Comparison of ENCODE assay signal across 17 cellular contexts in the genomic region with DNA sequence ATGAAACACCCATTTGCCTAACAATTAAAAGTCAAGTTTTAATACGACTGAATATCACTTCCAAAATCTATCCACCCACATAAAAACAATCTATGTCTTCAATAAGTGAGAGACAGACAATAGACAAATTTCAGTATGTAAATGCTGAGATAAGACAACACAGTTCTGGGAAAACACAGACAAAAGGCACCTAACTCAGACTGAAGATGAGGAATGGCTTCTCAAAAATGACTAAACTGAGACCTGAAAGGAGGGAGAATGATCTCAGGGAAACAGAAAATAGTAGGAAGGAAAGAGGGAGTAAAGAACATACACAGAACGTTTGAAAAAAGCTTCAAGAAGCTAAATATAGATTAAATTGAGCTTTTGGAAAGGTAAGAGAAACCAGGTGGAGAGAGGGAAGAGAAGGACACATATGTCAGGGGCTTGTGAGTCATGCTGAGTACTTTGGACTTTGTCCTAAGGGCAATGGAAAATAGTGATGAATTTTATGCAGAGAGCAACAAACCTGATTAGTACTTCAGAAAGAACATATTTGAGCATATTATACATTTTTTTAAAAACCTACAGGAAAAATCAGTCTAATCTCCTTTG. TPM values are rescaled to one million over a fixed set of nuclear protein-coding genes. Genes with fewer than 3 reads are reported as not detected.
DNase-seq lines count a peak whose midpoint lies in the region; ATAC-seq, FAIRE-seq and TF ChIP-seq lines count a peak whose summit lies in the region.
"Had no signal": no experiment of that assay in that cellular context is flagged by ENCODE, and none has a peak within 500 bp of the region (broad histone marks: within the 10 kb centered on the region; RNA-seq: fewer than 3 reads in every experiment).

No MANE protein-coding gene starts in this region.

- H3K9me2 ChIP-seq in GM23248 (ENCODE audit: insufficient read depth) = no peaks in the 10 kb centered on the region

- H4K20me1 ChIP-seq in GM23248 (ENCODE audit: insufficient read depth) (no peaks in the 10 kb centered on the region), HepG2 (ENCODE audit: insufficient read depth, low read length) (no peaks in the 10 kb centered on the region; the same call in 1 of the 2 replicates)

- H3K27ac ChIP-seq in GM23248 (no peak overlapping the region), body of pancreas (peak overlapping the region; percentile 14 to 91 (median 68)), HepG2 (ENCODE audit: extremely low read length, insufficient read depth, low read length) (peak overlapping the region; percentile 57)
- H3K27ac ChIP-seq: C4-2B had no signal

- TF ChIP-seq CTCF in body of pancreas (IDR thresholded peaks at IDR 0.05) (no peak), HepG2 (CRISPR knock-in tag; IDR thresholded peaks at IDR 0.05) (no peak)

- H3K36me3 ChIP-seq in GM23248 (ENCODE audit: low read depth) = no peaks in the 10 kb centered on the region
- no peaks in the 10 kb centered on the region for H3K36me3 ChIP-seq in body of pancreas (replicated peaks in 1 of 2; ENCODE audit: insufficient read depth in 1 of 2, low read depth in 2 of 2)
- H3K36me3 ChIP-seq in HepG2 (replicated peaks in 1 of 2; ENCODE audit: control insufficient read depth in 1 of 2, insufficient read depth in 2 of 2, low read length in 2 of 2) = no peaks in the 10 kb centered on the region; a peak in 1 of 5 replicates
- H3K36me3 ChIP-seq: HAP-1 had no signal

- H3K4me1 ChIP-seq in GM23248 (ENCODE audit: insufficient read depth) (no peaks in the 10 kb centered on the region), body of pancreas (peaks cover 54% of the 10 kb centered on the region), HepG2 (ENCODE audit: insufficient read depth, low read length) (peaks cover 17% of the 10 kb centered on the region)

- in situ Hi-C loops in GM23248 (cut with MboI) = no loop called here
- in situ Hi-C loops in HepG2 (cut with HindIII; ENCODE audit: extremely low pct_ligation_motif_present, low pct_unique_long_range_greater_than_20kb) = no loop called here

- no peaks in the 10 kb centered on the region for H3F3A ChIP-seq in GM23248 (ENCODE audit: insufficient read depth)

- peak; percentile 10 for DNase-seq in COLO668 (lab: John Stamatoyannopoulos, UW; ENCODE audit: unreplicated experiment)
- DNase-seq in GM23248 = peak; percentile 9
- peak in 3 of 4 donors; percentile 40 to 63 (median 50) for DNase-seq in body of pancreas
- peak; percentile 73 for DNase-seq in HepG2 (ENCODE audit: low spot score)
- no peak for DNase-seq in GM19238 (ENCODE audit: insufficient read length, low spot score)
- DNase-seq in hippocampal formation (lab: John Stamatoyannopoulos, UW) = no peak
- DNase-seq: GDM1; left cardiac atrium; natural killer cell; NCI-H1048; NCI-H446; stimulated activated naive CD4-positive, alpha-beta T cell treated with Interleukin-2 at 50 U/mL for 16 hours; T-helper 2 cell had no signal

- POLR2A ChIA-PET in HepG2 (lab: Yijun Ruan, JAX) = interaction anchor here (0.8 to 1.1 kb wide), 2 partner anchors 10 to 16 kb away, joined by 3 to 5 read pairs; a partner anchor contains a TSS

- 82 to 98% methylated on average over 2 of the region's 2 CpGs for WGBS in GM23248 (ENCODE audit: low coverage in 1 of 2, low lambda C conversion rate in 2 of 2, missing lambda C conversion rate in 2 of 2), 2 experiments
- WGBS in body of pancreas, 2 donors = 18 to 25% methylated on average over 2 of the region's 2 CpGs
- 44% methylated on average over 2 of the region's 2 CpGs for WGBS in HepG2 (ENCODE audit: low lambda C conversion rate)

- no peak for TF ChIP-seq POLR2A in body of pancreas (IDR thresholded peaks at IDR 0.05)
- no peak for TF ChIP-seq POLR2A in HepG2 (IDR thresholded peaks at IDR 0.05; ENCODE audit: insufficient read depth in 1 of 2, low read depth in 2 of 2, low read length in 2 of 2)

- ATAC-seq in body of pancreas (peak; percentile 98), HepG2 (peak; percentile 89), GM19023 (IDR thresholded peaks at IDR 0.05; ENCODE audit: unreplicated experiment) (no peak), GM18858 (IDR thresholded peaks at IDR 0.05; ENCODE audit: unreplicated experiment) (no peak)
- ATAC-seq: left cardiac atrium, natural killer cell had no signal

- H3K9me3 ChIP-seq in GM23248 (ENCODE audit: low read depth) (no peaks in the 10 kb centered on the region), body of pancreas (no peaks in the 10 kb centered on the region), HepG2 (ENCODE audit: low read length) (no peaks in the 10 kb centered on the region)
- H3K9me3 ChIP-seq: HAP-1 had no signal

- H2AFZ ChIP-seq in GM23248 (no peak overlapping the region), HepG2 (ENCODE audit: low read length) (no peak overlapping the region)

- peak in 1 of 2 experiments; percentile 44; a peak in 1 of 4 replicates for TF ChIP-seq EP300 in HepG2 (IDR thresholded peaks at IDR 0.05; ENCODE audit: low read depth in 2 of 2, low read length in 2 of 2)
- TF ChIP-seq EP300 in HepG2 (CRISPR knock-in tag; IDR thresholded peaks at IDR 0.05; ENCODE audit: borderline replicate concordance) = no peak

- H3K79me2 ChIP-seq in GM23248 (ENCODE audit: insufficient read depth) (no peaks in the 10 kb centered on the region), HepG2 (ENCODE audit: insufficient read depth, low read length) (no peaks in the 10 kb centered on the region)

- CTCF ChIA-PET in HepG2 (lab: Yijun Ruan, JAX; ENCODE audit: low intra/inter-chr PET ratio, low total read pairs) = no interaction called here

- TF ChIP-seq RAD21 in HepG2 (CRISPR knock-in tag; IDR thresholded peaks at IDR 0.05) = no peak

- H3K4me2 ChIP-seq in GM23248 (ENCODE audit: unreplicated experiment) (no peak overlapping the region), HepG2 (ENCODE audit: low read depth, low read length) (peak overlapping the region; percentile 42; the same call in 1 of the 2 replicates)

- TSS peak; percentile 23 for BruUV-seq in HepG2 (replicated peaks; lab: Mats Ljungman, UMichigan)

- H3K9ac ChIP-seq in GM23248 (no peak overlapping the region), HepG2 (ENCODE audit: insufficient read depth, low read depth, low read length) (peak overlapping the region; percentile 27; the same call in 1 of the 2 replicates)

- no peak for FAIRE-seq in HepG2 (lab: Jason Lieb, UNC)

- H3K4me3 ChIP-seq in GM23248 (no peak overlapping the region), body of pancreas (no peak overlapping the region), HepG2 (replicated peaks in 1 of 3; ENCODE audit: insufficient read depth in 1 of 3, low read depth in 2 of 3, low read length in 3 of 3) (no peak overlapping the region)
- H3K4me3 ChIP-seq: HAP-1 had no signal

- intact Hi-C loops in body of pancreas (cut with DNase I) = no loop called here
- intact Hi-C loops in HepG2 (cut with micrococcal nuclease; ENCODE audit: unreplicated experiment) = loop anchor here (2.0 kb wide), 1 partner anchor 16 kb away; a partner anchor contains a TSS

- H3K27me3 ChIP-seq in GM23248 (replicated peaks; ENCODE audit: insufficient read depth) (no peaks in the 10 kb centered on the region), body of pancreas (no peaks in the 10 kb centered on the region), HepG2 (ENCODE audit: control insufficient read depth in 1 of 2, insufficient read depth in 2 of 2, low read length in 2 of 2) (no peaks in the 10 kb centered on the region)

TF ChIP-seq in HepG2, 621 proteins besides CTCF, POLR2A, EP300 and RAD21 (continues in another document):
- TF ChIP-seq, protein P1, sequence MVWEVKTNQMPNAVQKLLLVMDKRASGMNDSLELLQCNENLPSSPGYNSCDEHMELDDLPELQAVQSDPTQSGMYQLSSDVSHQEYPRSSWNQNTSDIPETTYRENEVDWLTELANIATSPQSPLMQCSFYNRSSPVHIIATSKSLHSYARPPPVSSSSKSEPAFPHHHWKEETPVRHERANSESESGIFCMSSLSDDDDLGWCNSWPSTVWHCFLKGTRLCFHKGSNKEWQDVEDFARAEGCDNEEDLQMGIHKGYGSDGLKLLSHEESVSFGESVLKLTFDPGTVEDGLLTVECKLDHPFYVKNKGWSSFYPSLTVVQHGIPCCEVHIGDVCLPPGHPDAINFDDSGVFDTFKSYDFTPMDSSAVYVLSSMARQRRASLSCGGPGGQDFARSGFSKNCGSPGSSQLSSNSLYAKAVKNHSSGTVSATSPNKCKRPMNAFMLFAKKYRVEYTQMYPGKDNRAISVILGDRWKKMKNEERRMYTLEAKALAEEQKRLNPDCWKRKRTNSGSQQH (CRISPR knock-in tag; IDR thresholded peaks at IDR 0.05; ENCODE audit: low read depth) = no peak

RNA-seq across cellular contexts. Expression of a gene that starts 16.1 kb away (rescaled TPM):
- 30.5 and 36.7 TPM in 2 replicates for total RNA-seq in GM23248 (2014; rRNA removed; shearing (Covaris generic))
- 41.6 and 42.0 TPM in 2 replicates for polyA plus RNA-seq in GM23248 (2016; fragmentation: Nextera tagmentation; extraction: Ambion mirVana)
- 10 to 100 TPM; 33.9 to 55.3 TPM for total RNA-seq in body of pancreas
- total RNA-seq in HepG2 (2016; rRNA removed; fragmentation: Illumina TruSeq; extraction: Trizol) = 12.7 and 21.5 TPM in 2 replicates
- total RNA-seq in HepG2 (2016; cell fraction: cytosol; rRNA removed; fragmentation: Illumina TruSeq; extraction: Trizol; ENCODE audit: low read depth) = 2.8 and 3.5 TPM in 2 replicates
- 11.1 and 20.6 TPM in 2 replicates for total RNA-seq in HepG2 (2016; cell fraction: insoluble cytoplasmic fraction; rRNA removed; fragmentation: Illumina TruSeq; extraction: Trizol)
- 5.6 and 6.5 TPM in 2 replicates for total RNA-seq in HepG2 (2016; cell fraction: membrane; rRNA removed; fragmentation: Illumina TruSeq; extraction: Trizol)
- total RNA-seq in HepG2 (2016; cell fraction: nucleus; rRNA removed; fragmentation: Illumina TruSeq; extraction: Trizol) = 25.3 and 26.9 TPM in 2 replicates
- polyA plus RNA-seq in HepG2 (2011; rRNA removed) = 17.2 and 18.9 TPM in 2 replicates
- 6.4 and 13.3 TPM in 2 replicates for polyA plus RNA-seq in HepG2 (2011; cell fraction: cytosol; rRNA removed)
- 4.0 and 5.7 TPM in 2 replicates for polyA plus RNA-seq in HepG2 (2011; cell fraction: nucleus; rRNA removed)
- 19.0 and 31.7 TPM in 2 replicates for polyA plus RNA-seq in HepG2 (2012)
- polyA plus RNA-seq in HepG2 (2016; cell fraction: cytosol; fragmentation: Illumina TruSeq; extraction: Trizol; ENCODE audit: low read depth) = 1.5 TPM in 2 replicates
- polyA plus RNA-seq in HepG2 (2016; cell fraction: insoluble cytoplasmic fraction; fragmentation: Illumina TruSeq; extraction: Trizol; ENCODE audit: low read depth) = 9.4 and 10.9 TPM in 2 replicates
- 3.1 and 3.4 TPM in 2 replicates for polyA plus RNA-seq in HepG2 (2016; cell fraction: membrane; fragmentation: Illumina TruSeq; extraction: Trizol; ENCODE audit: low read depth)
- polyA plus RNA-seq in HepG2 (2016; cell fraction: nucleus; fragmentation: Illumina TruSeq; extraction: Trizol; ENCODE audit: insufficient read depth, low read depth) = 21.2 and 25.7 TPM in 2 replicates
- 11.5 and 13.8 TPM in 2 replicates for polyA minus RNA-seq in HepG2 (2011; rRNA and poly(A)+ RNA removed; ENCODE audit: low replicate concordance)
- 14.2 and 18.4 TPM in 2 replicates for polyA minus RNA-seq in HepG2 (2011; cell fraction: cytosol; rRNA and poly(A)+ RNA removed)
- polyA minus RNA-seq in HepG2 (2011; cell fraction: nucleus; rRNA and poly(A)+ RNA removed) = 28.2 and 39.4 TPM in 2 replicates

Comparison
In these comparisons a context has a peak if more than half of its experiments do, and no peak if none do; other contexts are left out.
1. DNase-seq: peak in COLO668 (single experiment), GM23248 (single experiment), body of pancreas (3 of 4) and HepG2 (single experiment); none in GM19238 (single experiment) and hippocampal formation (0 of 2).
2. ATAC-seq: peak in body of pancreas (single experiment) and HepG2 (single experiment); none in GM19023 (single experiment) and GM18858 (single experiment).